1 cellular context compared by ENCODE assay signal in genomic region chr1:214551052-214551435, GRCh38.
TF ChIP-seq lines count a peak whose summit lies in the region.

No MANE protein-coding gene starts in this region.

TF ChIP-seq in HepG2, 621 proteins besides CTCF, POLR2A, EP300 and RAD21 (continued from another document and continues in another):
- TF ChIP-seq ZNF367 (CRISPR knock-in tag; IDR thresholded peaks at IDR 0.05; ENCODE audit: borderline replicate concordance) (peak; percentile 67; the same call in 1 of the 2 replicates), SIX1 (CRISPR knock-in tag; IDR thresholded peaks at IDR 0.05; ENCODE audit: borderline replicate concordance) (no peak), ZNF598 (CRISPR knock-in tag; IDR thresholded peaks at IDR 0.05; ENCODE audit: borderline replicate concordance) (peak; percentile 75; the same call in 1 of the 2 replicates), IKZF4 (CRISPR knock-in tag; IDR thresholded peaks at IDR 0.05; ENCODE audit: borderline replicate concordance, low read depth, not compliant biosample characterization) (peak; percentile 64), ZNF609 (CRISPR knock-in tag; IDR thresholded peaks at IDR 0.05; ENCODE audit: borderline replicate concordance) (0 out of 2 replicates have a peak, but pooled peaks have one; percentile 7), REL (CRISPR knock-in tag; conservative IDR thresholded peaks at IDR 0.05) (0 out of 2 replicates have a peak, but pooled peaks have one; percentile 72), ISL2 (CRISPR knock-in tag; IDR thresholded peaks at IDR 0.05) (peak; percentile 36; the same call in 1 of the 2 replicates), ZNF296 (CRISPR knock-in tag; conservative IDR thresholded peaks at IDR 0.05) (no peak), BRF2 (CRISPR knock-in tag; IDR thresholded peaks at IDR 0.05) (0 out of 2 replicates have a peak, but pooled peaks have one; percentile 69), KAT8 (CRISPR knock-in tag; IDR thresholded peaks at IDR 0.05) (0 out of 2 replicates have a peak, but pooled peaks have one; percentile 2), ZNF605 (CRISPR knock-in tag; IDR thresholded peaks at IDR 0.05) (peak; percentile 78), NR1H2 (CRISPR knock-in tag; IDR thresholded peaks at IDR 0.05; ENCODE audit: borderline replicate concordance, low read depth) (no peak), CAMTA2 (CRISPR knock-in tag; IDR thresholded peaks at IDR 0.05; ENCODE audit: borderline replicate concordance) (no peak), TOE1 (CRISPR knock-in tag; IDR thresholded peaks at IDR 0.05) (no peak), ZNF224 (CRISPR knock-in tag; IDR thresholded peaks at IDR 0.05) (no peak), ZNF101 (CRISPR knock-in tag; IDR thresholded peaks at IDR 0.05; ENCODE audit: borderline replicate concordance, low read depth) (no peak), PITX1 (CRISPR knock-in tag; IDR thresholded peaks at IDR 0.05) (no peak), PAF1 (CRISPR knock-in tag; IDR thresholded peaks at IDR 0.05) (no peak), GZF1 (CRISPR knock-in tag; IDR thresholded peaks at IDR 0.05) (no peak), NCOA1 (CRISPR knock-in tag; IDR thresholded peaks at IDR 0.05) (no peak), ZNF737 (CRISPR knock-in tag; IDR thresholded peaks at IDR 0.05; ENCODE audit: borderline replicate concordance) (no peak), ZSCAN20 (CRISPR knock-in tag; IDR thresholded peaks at IDR 0.05; ENCODE audit: borderline replicate concordance) (no peak), HNF1A (IDR thresholded peaks at IDR 0.05; ENCODE audit: low read depth) (no peak), HNF1A (CRISPR knock-in tag; IDR thresholded peaks at IDR 0.05; ENCODE audit: borderline replicate concordance) (no peak), POGK (CRISPR knock-in tag; conservative IDR thresholded peaks at IDR 0.05) (peak; percentile 47; the same call in 1 of the 2 replicates), AGO2 (optimal IDR thresholded peaks at IDR 0.05; ENCODE audit: low read depth, low read length) (peak; percentile 48), ARID2 (CRISPR knock-in tag; IDR thresholded peaks at IDR 0.05; ENCODE audit: borderline replicate concordance) (0 out of 2 replicates have a peak, but pooled peaks have one; percentile 74), ZC3H13 (CRISPR knock-in tag; IDR thresholded peaks at IDR 0.05) (peak; percentile 80), SALL2 (CRISPR knock-in tag; IDR thresholded peaks at IDR 0.05) (no peak), ZNF709 (CRISPR knock-in tag; IDR thresholded peaks at IDR 0.05) (no peak), ZFX (CRISPR knock-in tag; IDR thresholded peaks at IDR 0.05; ENCODE audit: low read depth) (peak; percentile 76), ZNF44 (CRISPR knock-in tag; IDR thresholded peaks at IDR 0.05) (peak; percentile 29; the same call in 1 of the 2 replicates), ZNF10 (CRISPR knock-in tag; IDR thresholded peaks at IDR 0.05; ENCODE audit: borderline replicate concordance, low read depth) (no peak), ZNF501 (CRISPR knock-in tag; IDR thresholded peaks at IDR 0.05) (peak; percentile 88), ZNF317 (CRISPR knock-in tag; IDR thresholded peaks at IDR 0.05) (0 out of 2 replicates have a peak, but pooled peaks have one; percentile 21), HMGXB4 (CRISPR knock-in tag; IDR thresholded peaks at IDR 0.05; ENCODE audit: borderline replicate concordance in 1 of 2, low read depth in 1 of 2) (peak in 1 of 2 experiments; percentile 79; a peak in 2 of 4 replicates), YEATS2 (CRISPR knock-in tag; IDR thresholded peaks at IDR 0.05; ENCODE audit: borderline replicate concordance) (peak; percentile 39; the same call in 1 of the 2 replicates), CBFB (CRISPR knock-in tag; IDR thresholded peaks at IDR 0.05) (no peak; the same call in 1 of the 2 replicates), FOXC1 (CRISPR knock-in tag; IDR thresholded peaks at IDR 0.05; ENCODE audit: borderline replicate concordance) (peak; percentile 66; the same call in 1 of the 2 replicates), ZNF274 (CRISPR knock-in tag; IDR thresholded peaks at IDR 0.05) (peak; percentile 38; the same call in 1 of the 2 replicates)
- TF ChIP-seq, protein P1, sequence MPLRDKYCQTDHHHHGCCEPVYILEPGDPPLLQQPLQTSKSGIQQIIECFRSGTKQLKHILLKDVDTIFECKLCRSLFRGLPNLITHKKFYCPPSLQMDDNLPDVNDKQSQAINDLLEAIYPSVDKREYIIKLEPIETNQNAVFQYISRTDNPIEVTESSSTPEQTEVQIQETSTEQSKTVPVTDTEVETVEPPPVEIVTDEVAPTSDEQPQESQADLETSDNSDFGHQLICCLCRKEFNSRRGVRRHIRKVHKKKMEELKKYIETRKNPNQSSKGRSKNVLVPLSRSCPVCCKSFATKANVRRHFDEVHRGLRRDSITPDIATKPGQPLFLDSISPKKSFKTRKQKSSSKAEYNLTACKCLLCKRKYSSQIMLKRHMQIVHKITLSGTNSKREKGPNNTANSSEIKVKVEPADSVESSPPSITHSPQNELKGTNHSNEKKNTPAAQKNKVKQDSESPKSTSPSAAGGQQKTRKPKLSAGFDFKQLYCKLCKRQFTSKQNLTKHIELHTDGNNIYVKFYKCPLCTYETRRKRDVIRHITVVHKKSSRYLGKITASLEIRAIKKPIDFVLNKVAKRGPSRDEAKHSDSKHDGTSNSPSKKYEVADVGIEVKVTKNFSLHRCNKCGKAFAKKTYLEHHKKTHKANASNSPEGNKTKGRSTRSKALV (CRISPR knock-in tag; IDR thresholded peaks at IDR 0.05) = peak; percentile 86; the same call in 1 of the 2 replicates
- TF ChIP-seq, protein P2, sequence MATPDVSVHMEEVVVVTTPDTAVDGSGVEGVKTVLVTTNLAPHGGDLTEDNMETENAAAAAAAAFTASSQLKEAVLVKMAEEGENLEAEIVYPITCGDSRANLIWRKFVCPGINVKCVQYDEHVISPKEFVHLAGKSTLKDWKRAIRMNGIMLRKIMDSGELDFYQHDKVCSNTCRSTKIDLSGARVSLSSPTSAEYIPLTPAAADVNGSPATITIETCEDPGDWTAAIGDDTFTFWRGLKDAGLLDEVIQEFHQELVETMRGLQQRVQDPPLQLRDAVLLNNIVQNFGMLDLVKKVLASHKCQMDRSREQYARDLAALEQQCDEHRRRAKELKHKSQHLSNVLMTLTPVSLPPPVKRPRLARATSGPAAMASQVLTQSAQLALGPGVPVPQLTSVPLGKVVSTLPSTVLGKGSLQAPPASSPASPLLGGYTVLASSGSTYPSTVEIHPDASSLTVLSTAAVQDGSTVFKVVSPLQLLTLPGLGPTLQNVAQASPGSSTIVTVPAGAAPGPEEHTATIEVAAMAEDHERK (CRISPR knock-in tag; IDR thresholded peaks at IDR 0.05; ENCODE audit: low read depth) = no peak
- TF ChIP-seq, protein P3, sequence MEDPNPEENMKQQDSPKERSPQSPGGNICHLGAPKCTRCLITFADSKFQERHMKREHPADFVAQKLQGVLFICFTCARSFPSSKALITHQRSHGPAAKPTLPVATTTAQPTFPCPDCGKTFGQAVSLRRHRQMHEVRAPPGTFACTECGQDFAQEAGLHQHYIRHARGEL (CRISPR knock-in tag; IDR thresholded peaks at IDR 0.05) = 0 out of 2 replicates have a peak, but pooled peaks have one; percentile 43
- TF ChIP-seq, protein P4, sequence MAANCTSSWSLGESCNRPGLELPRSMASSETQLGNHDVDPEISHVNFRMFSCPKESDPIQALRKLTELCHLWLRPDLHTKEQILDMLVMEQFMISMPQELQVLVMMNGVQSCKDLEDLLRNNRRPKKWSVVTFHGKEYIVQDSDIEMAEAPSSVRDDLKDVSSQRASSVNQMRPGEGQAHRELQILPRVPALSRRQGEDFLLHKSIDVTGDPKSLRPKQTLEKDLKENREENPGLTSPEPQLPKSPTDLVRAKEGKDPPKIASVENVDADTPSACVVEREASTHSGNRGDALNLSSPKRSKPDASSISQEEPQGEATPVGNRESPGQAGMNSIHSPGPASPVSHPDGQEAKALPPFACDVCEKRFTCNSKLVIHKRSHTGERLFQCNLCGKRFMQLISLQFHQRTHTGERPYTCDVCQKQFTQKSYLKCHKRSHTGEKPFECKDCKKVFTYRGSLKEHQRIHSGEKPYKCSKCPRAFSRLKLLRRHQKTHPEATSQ (CRISPR knock-in tag; IDR thresholded peaks at IDR 0.05; ENCODE audit: borderline replicate concordance) = peak; percentile 82; the same call in 1 of the 2 replicates
